Comparison of ENCODE assay signal across 37 cellular contexts in the genomic region with DNA sequence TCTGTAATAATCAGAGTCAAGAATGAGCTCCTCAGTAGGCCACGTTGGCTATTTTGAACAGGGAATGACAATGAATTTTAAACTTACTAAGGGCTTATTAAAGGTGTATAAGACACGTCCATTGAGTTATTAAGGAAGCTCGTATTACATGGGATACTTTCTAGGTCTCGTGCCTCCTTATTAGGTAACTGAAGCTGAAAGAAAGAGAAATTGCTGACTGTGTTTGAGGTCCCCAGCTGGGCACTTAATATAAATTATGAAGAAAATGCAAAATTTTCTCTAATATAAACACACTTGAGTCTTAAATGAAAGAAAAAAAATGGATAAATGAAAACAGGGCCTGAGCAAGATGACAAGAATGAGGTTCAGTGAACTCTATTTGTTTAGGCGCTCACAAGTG. TPM values are rescaled to one million over a fixed set of nuclear protein-coding genes. Genes with fewer than 3 reads are reported as not detected.
"Had no signal": no experiment of that assay in that cellular context is flagged by ENCODE, and none has a peak within 500 bp of the region (broad histone marks: within the 10 kb centered on the region; RNA-seq: fewer than 3 reads in every experiment).

No MANE protein-coding gene starts in this region.

- ATAC-seq: activated CD8-positive, alpha-beta T cell treated with anti-CD3 and anti-CD28 coated beads for 36 hours; activated naive CD4-positive, alpha-beta T cell treated with anti-CD3 and anti-CD28 coated beads, Interleukin-2, amount 50 U/mL, for 72 hours; activated T-cell treated with anti-CD3 and anti-CD28 coated beads, Interleukin-2, amount 50 U/mL, for 4 hours; activated T-cell treated with anti-CD3 and anti-CD28 coated beads, Interleukin-2, amount 50 U/mL, for 72 hours; activated T-helper 17 cell treated with anti-CD3 and anti-CD28 coated beads, Interleukin-2, amount 50 U/mL, for 72 hours; body of pancreas had no signal

- H3K9me3 ChIP-seq: adrenal gland, body of pancreas, breast epithelium had no signal

- H3K27ac ChIP-seq: adrenal gland, body of pancreas, brain microvascular endothelial cell, breast epithelium, VCaP had no signal

- H3K4me1 ChIP-seq: breast epithelium had no signal

- H3K36me3 ChIP-seq: adrenal gland, brain microvascular endothelial cell, breast epithelium had no signal

- FAIRE-seq: astrocyte, TTC549 had no signal

- DNase-seq: activated B cell treated with CpG ODN at 0.5 μM for 24 hours; activated CD4-positive, alpha-beta memory T cell treated with anti-CD3 and anti-CD28 coated beads for 36 hours; activated CD4-positive, alpha-beta T cell treated with anti-CD3 and anti-CD28 coated beads for 4 hours; activated CD4-positive, alpha-beta T cell treated with anti-CD3 and anti-CD28 coated beads, Interleukin-2, amount 10 ng/mL, durations not matched to agents 24 days and 14 days; activated CD4-positive, alpha-beta T cell treated with anti-CD3 and anti-CD28 coated beads, Interleukin-2, amount 50 U/mL, for 1 hour; activated CD4-positive, alpha-beta T cell treated with anti-CD3 and anti-CD28 coated beads, Interleukin-2, amount 50 U/mL, for 4 hours; activated CD4-positive, CD25-positive, alpha-beta regulatory T cell treated with anti-CD3 and anti-CD28 coated beads, Interleukin-2, amount 50 U/mL, for 72 hours; activated CD8-positive, alpha-beta memory T cell treated with anti-CD3 and anti-CD28 coated beads, Interleukin-2, amount 50 U/mL, for 4 hours; activated CD8-positive, alpha-beta T cell treated with anti-CD3 and anti-CD28 coated beads for 36 hours; activated effector memory CD4-positive, alpha-beta T cell treated with anti-CD3 and anti-CD28 coated beads, Interleukin-2, amount 50 U/mL, for 16 hours; activated gamma-delta T cell treated with Interleukin-2 at 50 U/mL for 16 hours; activated naive CD4-positive, alpha-beta T cell; activated naive CD4-positive, alpha-beta T cell treated with anti-CD3 and anti-CD28 coated beads for 36 hours; activated naive CD4-positive, alpha-beta T cell treated with anti-CD3 and anti-CD28 coated beads, Interleukin-2, amount 50 U/mL, for 16 hours; activated naive CD8-positive, alpha-beta T cell treated with anti-CD3 and anti-CD28 coated beads for 36 hours; activated T-cell treated with anti-CD3 and anti-CD28 coated beads for 4 hours; activated T-cell treated with anti-CD3 and anti-CD28 coated beads, Interleukin-2, amount 50 U/mL, for 1 hour; activated T-cell treated with anti-CD3 and anti-CD28 coated beads, Interleukin-2, amount 50 U/mL, for 4 hours; activated T-cell treated with anti-CD3 and anti-CD28 coated beads, Interleukin-2, amount 50 U/mL, for 72 hours; adrenal gland; amniotic stem cell; aorta; body of pancreas; brain microvascular endothelial cell; central memory CD4-positive, alpha-beta T cell; T-helper 2 cell; T-helper 9 cell had no signal

- H3K27me3 ChIP-seq: adrenal gland, body of pancreas, breast epithelium had no signal

- H3K4me3 ChIP-seq: adrenal gland, body of pancreas, breast epithelium had no signal

RNA-seq across cellular contexts. Expression of gene CLUL1, which starts 21.8 kb away (rescaled TPM):
- total RNA-seq: activated B cell treated with CpG ODN at 0.5 μM for 24 hours; activated CD4-positive, alpha-beta memory T cell treated with anti-CD3 and anti-CD28 coated beads for 36 hours; activated CD4-positive, alpha-beta T cell treated with anti-CD3 and anti-CD28 coated beads, Interleukin-2, amount 10 ng/mL, durations not matched to agents 24 days and 14 days; activated CD8-positive, alpha-beta memory T cell treated with anti-CD3 and anti-CD28 coated beads for 36 hours; activated CD8-positive, alpha-beta T cell treated with anti-CD3 and anti-CD28 coated beads for 36 hours; activated naive CD4-positive, alpha-beta T cell treated with anti-CD3 and anti-CD28 coated beads for 36 hours; activated naive CD4-positive, alpha-beta T cell treated with anti-CD3 and anti-CD28 coated beads, Interleukin-2, amount 50 U/mL, for 72 hours; activated naive CD8-positive, alpha-beta T cell treated with anti-CD3 and anti-CD28 coated beads for 36 hours; activated T-cell treated with anti-CD3 and anti-CD28 coated beads, Interleukin-2, amount 50 U/mL, for 4 hours; activated T-cell treated with anti-CD3 and anti-CD28 coated beads, Interleukin-2, amount 50 U/mL, for 72 hours; activated T-helper 1 cell treated with anti-CD3 and anti-CD28 coated beads, Interleukin-12 subunit alpha, Interleukin-12 subunit beta, Interleukin-2, Interleukin-4 antibody, amounts not matched to agents 30 ng/mL and 10 ng/mL and 1 ng/mL, durations not matched to agents 14 hours and 24 hours and 36 hours; activated T-helper 17 cell treated with anti-CD3 and anti-CD28 coated beads, Interleukin-2, amount 50 U/mL, for 72 hours; aorta; cardiac septum had no signal
- polyA plus RNA-seq: aorta had no signal

RNA-seq across cellular contexts. Expression of gene CETN1, which starts 38.4 kb away (rescaled TPM):
- total RNA-seq: activated B cell treated with CpG ODN at 0.5 μM for 24 hours; activated CD4-positive, alpha-beta memory T cell treated with anti-CD3 and anti-CD28 coated beads for 36 hours; activated CD4-positive, alpha-beta T cell treated with anti-CD3 and anti-CD28 coated beads, Interleukin-2, amount 10 ng/mL, durations not matched to agents 24 days and 14 days; activated CD8-positive, alpha-beta memory T cell treated with anti-CD3 and anti-CD28 coated beads for 36 hours; activated CD8-positive, alpha-beta T cell treated with anti-CD3 and anti-CD28 coated beads for 36 hours; activated naive CD4-positive, alpha-beta T cell treated with anti-CD3 and anti-CD28 coated beads for 36 hours; activated naive CD4-positive, alpha-beta T cell treated with anti-CD3 and anti-CD28 coated beads, Interleukin-2, amount 50 U/mL, for 72 hours; activated naive CD8-positive, alpha-beta T cell treated with anti-CD3 and anti-CD28 coated beads for 36 hours; activated T-cell treated with anti-CD3 and anti-CD28 coated beads, Interleukin-2, amount 50 U/mL, for 4 hours; activated T-cell treated with anti-CD3 and anti-CD28 coated beads, Interleukin-2, amount 50 U/mL, for 72 hours; activated T-helper 1 cell treated with anti-CD3 and anti-CD28 coated beads, Interleukin-12 subunit alpha, Interleukin-12 subunit beta, Interleukin-2, Interleukin-4 antibody, amounts not matched to agents 30 ng/mL and 10 ng/mL and 1 ng/mL, durations not matched to agents 14 hours and 24 hours and 36 hours; activated T-helper 17 cell treated with anti-CD3 and anti-CD28 coated beads, Interleukin-2, amount 50 U/mL, for 72 hours; adrenal gland; aorta; astrocyte; body of pancreas; breast epithelium; cardiac septum; cerebellum had no signal
- polyA plus RNA-seq: adrenal gland, aorta had no signal
